ENCODE assay signal across 8 cellular contexts in the genomic region with DNA sequence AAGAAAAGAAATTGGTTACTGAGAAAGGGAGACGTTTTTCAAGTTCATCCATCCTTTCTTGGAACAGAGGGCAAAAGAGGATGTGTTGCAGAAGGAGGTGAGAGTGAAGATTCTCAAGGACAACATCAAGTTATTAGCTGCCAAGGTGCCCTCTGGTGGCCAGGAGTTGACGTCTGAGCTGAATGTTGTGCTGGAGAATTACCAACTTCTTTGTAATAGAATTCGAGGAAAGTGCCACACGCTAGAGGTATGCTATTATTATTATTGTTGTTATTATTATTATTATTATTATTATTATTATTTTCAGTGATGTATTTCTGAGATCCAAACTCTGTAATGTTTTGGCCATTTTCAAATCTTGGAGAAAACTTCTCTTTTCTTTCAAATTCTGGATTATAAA.
DNase-seq lines count a peak whose midpoint lies in the region; ATAC-seq and TF ChIP-seq lines count a peak whose summit lies in the region.

No MANE protein-coding gene starts in this region.

- peak; percentile 81 for ATAC-seq in HG02642 (IDR thresholded peaks at IDR 0.05; ENCODE audit: poor library complexity, unreplicated experiment)

- peak; percentile 77 for TF ChIP-seq CTCF in GM12872 (IDR thresholded peaks at IDR 0.05; ENCODE audit: insufficient read depth, low read depth, low read length)
- peak; percentile 72 to 81 for TF ChIP-seq CTCF in brain (conservative IDR thresholded peaks at IDR 0.05)

- no peak overlapping the region for H3K27ac Mint-ChIP-seq in brain

- peaks cover 4% of the 10 kb centered on the region for H3K4me1 Mint-ChIP-seq in brain

- H3K4me3 Mint-ChIP-seq in brain = no peak overlapping the region

- peaks cover 10% of the 10 kb centered on the region for H3K36me3 Mint-ChIP-seq in brain

- DNase-seq in NCI-H1694 (lab: John Stamatoyannopoulos, UW) (peak; percentile 9), UCSD-AML1 (lab: John Stamatoyannopoulos, UW; ENCODE audit: unreplicated experiment) (peak; percentile 55), inferior parietal cortex (ENCODE audit: extremely low spot score) (peak; percentile 72), GOT3 (lab: John Stamatoyannopoulos, UW) (no peak)
- DNase-seq in stimulated activated CD4-positive, alpha-beta T cell treated with anti-CD3 and anti-CD28 coated beads, Interleukin-1b, Interleukin-23, amount 100 ng/mL, for 24 hours (ENCODE audit: low read depth in 4 of 4, low spot score in 1 of 4) = peak; percentile 35 to 58 (median 50)

- H3K9me3 Mint-ChIP-seq in brain = no peaks in the 10 kb centered on the region

- peaks cover 4% of the 10 kb centered on the region for H3K27me3 Mint-ChIP-seq in brain
